8 cellular contexts compared by ENCODE assay signal in the genomic region with DNA sequence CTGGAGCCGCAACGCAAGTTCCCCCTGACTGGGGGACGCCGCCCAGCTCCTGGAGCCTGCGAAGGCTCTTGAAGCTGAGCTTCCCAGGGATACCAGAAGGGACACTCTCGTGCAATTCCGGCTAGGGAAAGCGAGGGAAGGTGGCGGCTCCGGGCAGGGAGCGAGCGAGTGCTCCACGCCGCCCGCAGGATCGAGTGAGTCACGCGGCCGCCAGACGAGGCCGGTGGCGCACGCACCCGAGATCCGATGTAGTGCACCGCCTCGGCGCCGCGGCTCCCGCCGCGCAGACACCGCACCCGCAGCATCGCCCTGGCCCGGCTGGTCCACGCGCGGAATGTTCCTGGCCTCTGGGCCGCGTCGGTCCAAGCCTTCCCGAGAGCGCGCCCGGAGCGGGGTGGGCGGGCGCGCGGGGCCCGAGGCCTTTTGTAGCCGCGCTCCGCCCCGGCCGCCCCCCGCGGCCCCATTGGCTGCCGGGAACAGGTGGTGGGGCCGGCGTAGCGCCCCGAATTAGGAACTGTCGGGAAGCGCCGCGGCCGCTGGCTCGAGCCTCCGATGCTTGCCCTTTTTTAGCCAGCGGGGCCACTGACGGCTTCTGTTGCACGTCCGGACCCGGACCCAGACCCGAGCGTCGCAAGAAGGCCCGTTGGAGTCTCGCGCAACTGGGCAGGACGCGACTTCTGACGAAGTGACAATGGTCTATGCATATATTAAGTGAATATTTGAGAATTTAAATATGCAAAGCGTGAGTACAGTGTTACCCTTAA. TPM values are rescaled to one million over a fixed set of nuclear protein-coding genes. Genes with fewer than 3 reads are reported as not detected.
DNase-seq lines count a peak whose midpoint lies in the region; ATAC-seq lines count a peak whose summit lies in the region.

A gene with protein sequence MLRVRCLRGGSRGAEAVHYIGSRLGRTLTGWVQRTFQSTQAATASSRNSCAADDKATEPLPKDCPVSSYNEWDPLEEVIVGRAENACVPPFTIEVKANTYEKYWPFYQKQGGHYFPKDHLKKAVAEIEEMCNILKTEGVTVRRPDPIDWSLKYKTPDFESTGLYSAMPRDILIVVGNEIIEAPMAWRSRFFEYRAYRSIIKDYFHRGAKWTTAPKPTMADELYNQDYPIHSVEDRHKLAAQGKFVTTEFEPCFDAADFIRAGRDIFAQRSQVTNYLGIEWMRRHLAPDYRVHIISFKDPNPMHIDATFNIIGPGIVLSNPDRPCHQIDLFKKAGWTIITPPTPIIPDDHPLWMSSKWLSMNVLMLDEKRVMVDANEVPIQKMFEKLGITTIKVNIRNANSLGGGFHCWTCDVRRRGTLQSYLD (minus strand): TSS at position 396 of the 764 bp plus-strand sequence. CDS start 91 bp downstream, at position 305.

- no peaks in the 10 kb centered on the region for H3K27me3 ChIP-seq in esophagus (ENCODE audit: control insufficient read depth in 1 of 2, insufficient read depth in 2 of 2, low read length in 2 of 2)

- DNase-seq in AG08395 (ENCODE audit: low spot score) = peak; percentile 91
- DNase-seq in NCI-H2227 treated with DMSO at 0.1 percent for 48 hours (lab: John Stamatoyannopoulos, UW) = peak; percentile 54
- DNase-seq in activated CD8-positive, alpha-beta memory T cell treated with anti-CD3 and anti-CD28 coated beads, Interleukin-2, amount 50 U/mL, for 48 hours = peak; percentile 74
- peak; percentile 66 for DNase-seq in mucosa of gallbladder (ENCODE audit: low spot score)
- DNase-seq in stimulated activated naive CD4-positive, alpha-beta T cell treated with Interleukin-2 at 50 U/mL for 16 hours (lab: John Stamatoyannopoulos, UW) = peak; percentile 11

- peak within 1 kb of the TSS; percentile 50 to 74 for H3K27ac ChIP-seq in esophagus (ENCODE audit: low read depth in 2 of 2, low read length in 1 of 2)

- H3K36me3 ChIP-seq in esophagus (ENCODE audit: control insufficient read depth in 2 of 2, insufficient read depth in 2 of 2, low read length in 1 of 2) = no peaks in the 10 kb centered on the region

- H3K9me3 ChIP-seq in esophagus (ENCODE audit: control insufficient read depth in 2 of 2, insufficient read depth in 1 of 2, low read depth in 1 of 2, low read length in 1 of 2) = no peaks in the 10 kb centered on the region

- WGBS in esophagus, 2 donors = 1 to 6% methylated on average over 72 to 87 of the region's 87 CpGs

- H3K4me1 ChIP-seq in esophagus (ENCODE audit: control insufficient read depth in 2 of 2, insufficient read depth in 2 of 2, low read length in 1 of 2) = peaks cover 0 to 3% of the 10 kb centered on the region in 2 donors

- H3K4me3 ChIP-seq in esophagus (ENCODE audit: low read depth in 1 of 2, low read length in 2 of 2) = peak within 1 kb of the TSS; percentile 66 to 70

- ATAC-seq in GM18511 (IDR thresholded peaks at IDR 0.05; ENCODE audit: unreplicated experiment) = peak; percentile 89
- ATAC-seq in HG02943 (IDR thresholded peaks at IDR 0.05; ENCODE audit: low read depth, unreplicated experiment) = peak; percentile 71

RNA-seq across cellular contexts. Expression of the gene that starts here (rescaled TPM):
- polyA plus RNA-seq in esophagus = 10 to 100 TPM; 12.5 to 15.7 TPM
- total RNA-seq in mucosa of gallbladder = 136 TPM

Comparison
In these comparisons a context has a peak if more than half of its experiments do, and no peak if none do; other contexts are left out.
1. Peak in every context shown above with its lines: DNase-seq, ATAC-seq, H3K4me3 ChIP-seq and H3K27ac ChIP-seq.
2. DNase-seq: peak in every context shown above with its lines; median percentile 91 in AG08395; 74 in activated CD8-positive, alpha-beta memory T cell treated with anti-CD3 and anti-CD28 coated beads, Interleukin-2, amount 50 U/mL, for 48 hours; 66 in mucosa of gallbladder; 54 in NCI-H2227 treated with DMSO at 0.1 percent for 48 hours; 11 in stimulated activated naive CD4-positive, alpha-beta T cell treated with Interleukin-2 at 50 U/mL for 16 hours.